In genomic region chr16:89507834-89508590, GRCh38 we compare ENCODE assay signal across 8 cellular contexts. TPM values are rescaled to one million over a fixed set of nuclear protein-coding genes. Genes with fewer than 3 reads are reported as not detected.
DNase-seq lines count a peak whose midpoint lies in the region; ATAC-seq and TF ChIP-seq lines count a peak whose summit lies in the region.

Gene SPG7 (plus strand): TSS chr16:89508403. CDS start chr16:89508418, 15 bp downstream.

- H3K27ac ChIP-seq in SJCRH30, result peak within 1 kb of the TSS; percentile 95
- peak within 1 kb of the TSS; percentile 80 for H3K27ac ChIP-seq in foreskin keratinocyte

- H3K36me3 ChIP-seq in SJCRH30 (peaks cover 28% of the 10 kb centered on the region), neuron (ENCODE audit: insufficient read depth, low read length) (peaks cover 28% of the 10 kb centered on the region)

- TF ChIP-seq CTCF in LNCaP clone FGC (IDR thresholded peaks at IDR 0.05; ENCODE audit: control insufficient read depth, extremely low read depth, insufficient read depth) (no peak), foreskin keratinocyte (conservative IDR thresholded peaks at IDR 0.05) (peak; percentile 4)

- H3K27me3 ChIP-seq in SJCRH30 (no peaks in the 10 kb centered on the region), foreskin keratinocyte (no peaks in the 10 kb centered on the region), neuron (ENCODE audit: insufficient read depth, low read length) (no peaks in the 10 kb centered on the region)

- ATAC-seq in foreskin keratinocyte, result peak; percentile 74

- DNase-seq in ELR (ENCODE audit: low read depth) (peak; percentile 89), GOT3 (lab: John Stamatoyannopoulos, UW) (peak; percentile 78), LNCaP clone FGC (ENCODE audit: low read depth) (no peak), SJCRH30 (peak; percentile 89 to 95), activated gamma-delta T cell treated with Interleukin-2 at 50 U/mL for 16 hours (peak; percentile 85), foreskin keratinocyte (peak; percentile 36 to 70), stromal cell of bone marrow (ENCODE audit: low read depth) (peak; percentile 65)

- H3K9me3 ChIP-seq in SJCRH30 (replicated peaks) (no peaks in the 10 kb centered on the region), neuron (ENCODE audit: low read length) (no peaks in the 10 kb centered on the region)

- H3K4me1 ChIP-seq in SJCRH30, result peaks cover 19% of the 10 kb centered on the region
- H3K4me1 ChIP-seq in foreskin keratinocyte, result peaks cover 19% of the 10 kb centered on the region
- H3K4me1 ChIP-seq in neuron (ENCODE audit: insufficient read depth, low read length), result peaks cover 21% of the 10 kb centered on the region

- peak within 1 kb of the TSS; percentile 92 for H3K4me3 ChIP-seq in LNCaP clone FGC (ENCODE audit: low read depth, low read length)
- H3K4me3 ChIP-seq in SJCRH30, result peak within 1 kb of the TSS; percentile 99
- peak within 1 kb of the TSS; percentile 65 for H3K4me3 ChIP-seq in neuron (ENCODE audit: low read length)

- peak within 1 kb of the TSS; percentile 97 for H2AFZ ChIP-seq in neuron (ENCODE audit: low read depth, low read length)

RNA-seq across cellular contexts. Expression of gene SPG7, which starts in this region (rescaled TPM):
- total RNA-seq in SJCRH30 (2014; rRNA removed; shearing (Covaris generic)), result 137 and 161 TPM in 2 replicates
- 66.2 and 70.7 TPM in 2 replicates for total RNA-seq in foreskin keratinocyte
- polyA plus RNA-seq in foreskin keratinocyte, result 52.7 and 53.6 TPM in 2 replicates
